In the genomic region with DNA sequence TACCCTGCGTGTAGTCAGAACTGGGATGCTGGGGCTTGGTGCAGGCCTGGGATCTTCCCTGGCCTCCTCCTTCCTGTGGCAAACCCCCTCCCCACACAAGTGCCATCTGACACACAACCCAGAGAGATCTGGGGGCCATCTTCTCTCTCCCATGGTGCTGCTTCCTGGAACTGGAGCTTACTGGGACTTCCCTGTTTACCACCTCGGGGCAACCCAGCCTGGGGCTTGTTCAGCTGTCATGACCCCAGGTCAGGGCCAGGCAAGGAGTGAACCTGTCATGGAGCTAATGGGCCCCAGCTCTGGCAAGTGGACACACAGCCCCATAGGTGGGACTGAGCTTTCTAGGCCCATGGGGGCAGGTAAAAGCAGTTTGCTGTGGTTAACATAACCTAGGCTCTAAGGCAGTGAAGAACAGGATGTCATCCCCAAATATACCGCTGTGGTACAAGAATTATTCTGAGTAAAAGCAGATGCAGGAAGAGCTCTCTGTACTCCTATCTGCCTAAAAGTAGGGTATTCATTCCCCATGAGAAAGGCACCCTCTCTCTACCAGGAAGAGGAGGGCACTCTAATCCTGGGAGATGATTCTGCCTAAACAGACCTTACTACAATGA, we compare ENCODE assay signal across 1 cellular context.
TF ChIP-seq lines count a peak whose summit lies in the region.

No MANE protein-coding gene starts in this region.

TF ChIP-seq in GM23338, 12 proteins besides CTCF, POLR2A, EP300 and RAD21:
- no peak for TF ChIP-seq EZH2 (IDR thresholded peaks at IDR 0.05; ENCODE audit: low read depth, unreplicated experiment)
- no peak for TF ChIP-seq JUNB (IDR thresholded peaks at IDR 0.05; ENCODE audit: unreplicated experiment)
- TF ChIP-seq POLR2AphosphoS5 (IDR thresholded peaks at IDR 0.05; ENCODE audit: low read depth): no peak
- no peak for TF ChIP-seq EZH2phosphoT487 (IDR thresholded peaks at IDR 0.05; ENCODE audit: unreplicated experiment)
- TF ChIP-seq ZNF331 (CRISPR knock-in tag; IDR thresholded peaks at IDR 0.05; ENCODE audit: low read depth): no peak
- TF ChIP-seq NANOG (IDR thresholded peaks at IDR 0.05; ENCODE audit: borderline replicate concordance): no peak
- TF ChIP-seq CREB1 (CRISPR knock-in tag; IDR thresholded peaks at IDR 0.05; ENCODE audit: low read depth): no peak
- TF ChIP-seq, protein P1, sequence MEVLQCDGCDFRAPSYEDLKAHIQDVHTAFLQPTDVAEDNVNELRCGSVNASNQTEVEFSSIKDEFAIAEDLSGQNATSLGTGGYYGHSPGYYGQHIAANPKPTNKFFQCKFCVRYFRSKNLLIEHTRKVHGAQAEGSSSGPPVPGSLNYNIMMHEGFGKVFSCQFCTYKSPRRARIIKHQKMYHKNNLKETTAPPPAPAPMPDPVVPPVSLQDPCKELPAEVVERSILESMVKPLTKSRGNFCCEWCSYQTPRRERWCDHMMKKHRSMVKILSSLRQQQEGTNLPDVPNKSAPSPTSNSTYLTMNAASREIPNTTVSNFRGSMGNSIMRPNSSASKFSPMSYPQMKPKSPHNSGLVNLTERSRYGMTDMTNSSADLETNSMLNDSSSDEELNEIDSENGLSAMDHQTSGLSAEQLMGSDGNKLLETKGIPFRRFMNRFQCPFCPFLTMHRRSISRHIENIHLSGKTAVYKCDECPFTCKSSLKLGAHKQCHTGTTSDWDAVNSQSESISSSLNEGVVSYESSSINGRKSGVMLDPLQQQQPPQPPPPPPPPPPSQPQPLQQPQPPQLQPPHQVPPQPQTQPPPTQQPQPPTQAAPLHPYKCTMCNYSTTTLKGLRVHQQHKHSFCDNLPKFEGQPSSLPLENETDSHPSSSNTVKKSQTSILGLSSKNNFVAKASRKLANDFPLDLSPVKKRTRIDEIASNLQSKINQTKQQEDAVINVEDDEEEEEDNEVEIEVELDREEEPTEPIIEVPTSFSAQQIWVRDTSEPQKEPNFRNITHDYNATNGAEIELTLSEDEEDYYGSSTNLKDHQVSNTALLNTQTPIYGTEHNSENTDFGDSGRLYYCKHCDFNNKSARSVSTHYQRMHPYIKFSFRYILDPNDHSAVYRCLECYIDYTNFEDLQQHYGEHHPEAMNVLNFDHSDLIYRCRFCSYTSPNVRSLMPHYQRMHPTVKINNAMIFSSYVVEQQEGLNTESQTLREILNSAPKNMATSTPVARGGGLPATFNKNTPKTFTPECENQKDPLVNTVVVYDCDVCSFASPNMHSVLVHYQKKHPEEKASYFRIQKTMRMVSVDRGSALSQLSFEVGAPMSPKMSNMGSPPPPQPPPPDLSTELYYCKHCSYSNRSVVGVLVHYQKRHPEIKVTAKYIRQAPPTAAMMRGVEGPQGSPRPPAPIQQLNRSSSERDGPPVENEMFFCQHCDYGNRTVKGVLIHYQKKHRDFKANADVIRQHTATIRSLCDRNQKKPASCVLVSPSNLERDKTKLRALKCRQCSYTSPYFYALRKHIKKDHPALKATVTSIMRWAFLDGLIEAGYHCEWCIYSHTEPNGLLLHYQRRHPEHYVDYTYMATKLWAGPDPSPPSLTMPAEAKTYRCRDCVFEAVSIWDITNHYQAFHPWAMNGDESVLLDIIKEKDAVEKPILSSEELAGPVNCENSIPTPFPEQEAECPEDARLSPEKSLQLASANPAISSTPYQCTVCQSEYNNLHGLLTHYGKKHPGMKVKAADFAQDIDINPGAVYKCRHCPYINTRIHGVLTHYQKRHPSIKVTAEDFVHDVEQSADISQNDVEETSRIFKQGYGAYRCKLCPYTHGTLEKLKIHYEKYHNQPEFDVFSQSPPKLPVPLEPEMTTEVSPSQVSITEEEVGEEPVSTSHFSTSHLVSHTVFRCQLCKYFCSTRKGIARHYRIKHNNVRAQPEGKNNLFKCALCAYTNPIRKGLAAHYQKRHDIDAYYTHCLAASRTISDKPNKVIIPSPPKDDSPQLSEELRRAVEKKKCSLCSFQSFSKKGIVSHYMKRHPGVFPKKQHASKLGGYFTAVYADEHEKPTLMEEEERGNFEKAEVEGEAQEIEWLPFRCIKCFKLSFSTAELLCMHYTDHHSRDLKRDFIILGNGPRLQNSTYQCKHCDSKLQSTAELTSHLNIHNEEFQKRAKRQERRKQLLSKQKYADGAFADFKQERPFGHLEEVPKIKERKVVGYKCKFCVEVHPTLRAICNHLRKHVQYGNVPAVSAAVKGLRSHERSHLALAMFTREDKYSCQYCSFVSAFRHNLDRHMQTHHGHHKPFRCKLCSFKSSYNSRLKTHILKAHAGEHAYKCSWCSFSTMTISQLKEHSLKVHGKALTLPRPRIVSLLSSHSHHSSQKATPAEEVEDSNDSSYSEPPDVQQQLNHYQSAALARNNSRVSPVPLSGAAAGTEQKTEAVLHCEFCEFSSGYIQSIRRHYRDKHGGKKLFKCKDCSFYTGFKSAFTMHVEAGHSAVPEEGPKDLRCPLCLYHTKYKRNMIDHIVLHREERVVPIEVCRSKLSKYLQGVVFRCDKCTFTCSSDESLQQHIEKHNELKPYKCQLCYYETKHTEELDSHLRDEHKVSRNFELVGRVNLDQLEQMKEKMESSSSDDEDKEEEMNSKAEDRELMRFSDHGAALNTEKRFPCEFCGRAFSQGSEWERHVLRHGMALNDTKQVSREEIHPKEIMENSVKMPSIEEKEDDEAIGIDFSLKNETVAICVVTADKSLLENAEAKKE (CRISPR knock-in tag; IDR thresholded peaks at IDR 0.05): no peak
- TF ChIP-seq, protein P2, sequence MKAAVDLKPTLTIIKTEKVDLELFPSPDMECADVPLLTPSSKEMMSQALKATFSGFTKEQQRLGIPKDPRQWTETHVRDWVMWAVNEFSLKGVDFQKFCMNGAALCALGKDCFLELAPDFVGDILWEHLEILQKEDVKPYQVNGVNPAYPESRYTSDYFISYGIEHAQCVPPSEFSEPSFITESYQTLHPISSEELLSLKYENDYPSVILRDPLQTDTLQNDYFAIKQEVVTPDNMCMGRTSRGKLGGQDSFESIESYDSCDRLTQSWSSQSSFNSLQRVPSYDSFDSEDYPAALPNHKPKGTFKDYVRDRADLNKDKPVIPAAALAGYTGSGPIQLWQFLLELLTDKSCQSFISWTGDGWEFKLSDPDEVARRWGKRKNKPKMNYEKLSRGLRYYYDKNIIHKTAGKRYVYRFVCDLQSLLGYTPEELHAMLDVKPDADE (IDR thresholded peaks at IDR 0.05): no peak
- TF ChIP-seq, protein P3, sequence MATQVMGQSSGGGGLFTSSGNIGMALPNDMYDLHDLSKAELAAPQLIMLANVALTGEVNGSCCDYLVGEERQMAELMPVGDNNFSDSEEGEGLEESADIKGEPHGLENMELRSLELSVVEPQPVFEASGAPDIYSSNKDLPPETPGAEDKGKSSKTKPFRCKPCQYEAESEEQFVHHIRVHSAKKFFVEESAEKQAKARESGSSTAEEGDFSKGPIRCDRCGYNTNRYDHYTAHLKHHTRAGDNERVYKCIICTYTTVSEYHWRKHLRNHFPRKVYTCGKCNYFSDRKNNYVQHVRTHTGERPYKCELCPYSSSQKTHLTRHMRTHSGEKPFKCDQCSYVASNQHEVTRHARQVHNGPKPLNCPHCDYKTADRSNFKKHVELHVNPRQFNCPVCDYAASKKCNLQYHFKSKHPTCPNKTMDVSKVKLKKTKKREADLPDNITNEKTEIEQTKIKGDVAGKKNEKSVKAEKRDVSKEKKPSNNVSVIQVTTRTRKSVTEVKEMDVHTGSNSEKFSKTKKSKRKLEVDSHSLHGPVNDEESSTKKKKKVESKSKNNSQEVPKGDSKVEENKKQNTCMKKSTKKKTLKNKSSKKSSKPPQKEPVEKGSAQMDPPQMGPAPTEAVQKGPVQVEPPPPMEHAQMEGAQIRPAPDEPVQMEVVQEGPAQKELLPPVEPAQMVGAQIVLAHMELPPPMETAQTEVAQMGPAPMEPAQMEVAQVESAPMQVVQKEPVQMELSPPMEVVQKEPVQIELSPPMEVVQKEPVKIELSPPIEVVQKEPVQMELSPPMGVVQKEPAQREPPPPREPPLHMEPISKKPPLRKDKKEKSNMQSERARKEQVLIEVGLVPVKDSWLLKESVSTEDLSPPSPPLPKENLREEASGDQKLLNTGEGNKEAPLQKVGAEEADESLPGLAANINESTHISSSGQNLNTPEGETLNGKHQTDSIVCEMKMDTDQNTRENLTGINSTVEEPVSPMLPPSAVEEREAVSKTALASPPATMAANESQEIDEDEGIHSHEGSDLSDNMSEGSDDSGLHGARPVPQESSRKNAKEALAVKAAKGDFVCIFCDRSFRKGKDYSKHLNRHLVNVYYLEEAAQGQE (IDR thresholded peaks at IDR 0.05; ENCODE audit: unreplicated experiment): no peak
- TF ChIP-seq STAT1 (IDR thresholded peaks at IDR 0.05; ENCODE audit: unreplicated experiment): no peak
- no peak for TF ChIP-seq ZNF114 (CRISPR knock-in tag; IDR thresholded peaks at IDR 0.05)
